ENCODE assay signal across 1 cellular context in the genomic region with DNA sequence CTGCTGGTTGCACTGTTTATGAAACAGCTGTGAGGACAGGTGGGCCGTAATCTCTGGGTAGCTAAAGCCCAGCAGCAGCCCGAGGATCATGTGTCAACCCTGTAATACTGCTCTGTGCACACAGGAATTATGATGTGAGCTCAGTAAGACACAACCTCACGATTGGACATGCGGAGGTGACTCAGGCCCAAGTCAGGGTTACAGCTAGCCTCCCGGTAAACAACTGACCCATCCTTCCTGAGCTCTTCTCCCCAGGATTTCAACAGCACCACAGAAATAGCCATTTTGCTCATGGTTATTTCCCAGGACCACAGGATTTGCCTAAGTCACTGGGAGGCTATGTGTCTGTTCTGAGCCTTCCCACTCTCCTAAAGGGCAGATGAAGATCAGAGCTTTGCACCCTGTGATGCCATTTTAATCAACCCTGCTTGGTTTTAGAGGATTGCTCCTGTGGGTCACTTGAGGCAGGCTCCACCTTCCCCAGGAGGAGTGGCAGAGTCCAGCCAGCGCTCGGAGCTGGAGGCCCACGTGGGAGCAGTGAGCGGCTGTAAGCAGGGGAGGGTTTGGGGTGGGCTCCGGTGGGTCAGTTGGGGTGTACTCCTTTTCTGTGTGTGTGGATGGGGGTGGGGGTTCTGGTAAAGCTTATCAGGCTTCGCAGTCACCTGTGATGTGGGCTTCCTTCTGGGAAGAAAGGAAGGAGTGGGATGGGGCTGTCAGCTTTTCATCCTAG.
TF ChIP-seq lines count a peak whose summit lies in the region.

A gene (plus strand): TSS at position 363 of the 730 bp plus-strand sequence. CDS start 6,256 bp downstream, outside the sequence.

TF ChIP-seq in IMR-90, 13 proteins besides CTCF, POLR2A, EP300 and RAD21 (continued from another document):
- TF ChIP-seq MAFK (IDR thresholded peaks at IDR 0.05; ENCODE audit: low read depth, low read length) (no peak), NFE2L2 (IDR thresholded peaks at IDR 0.05; ENCODE audit: low read depth, low read length) (peak; percentile 37; the same call in 1 of the 2 replicates), BHLHE40 (IDR thresholded peaks at IDR 0.05; ENCODE audit: low read depth, low read length) (peak; percentile 69; the same call in 1 of the 2 replicates), RCOR1 (IDR thresholded peaks at IDR 0.05; ENCODE audit: insufficient replicate concordance, low read length) (peak; percentile 88), CEBPB (IDR thresholded peaks at IDR 0.05; ENCODE audit: low read depth, low read length) (peak; percentile 91), MXI1 (IDR thresholded peaks at IDR 0.05; ENCODE audit: borderline replicate concordance, low read depth, low read length) (peak; percentile 73; the same call in 1 of the 2 replicates), MAZ (IDR thresholded peaks at IDR 0.05; ENCODE audit: borderline replicate concordance, low read depth, low read length) (no peak), CHD1 (IDR thresholded peaks at IDR 0.05; ENCODE audit: low read depth, low read length) (no peak)
TF ChIP-seq in IMR-90: peak in this region for 7.
